Comparison of ENCODE assay signal across 20 cellular contexts in the genomic region with DNA sequence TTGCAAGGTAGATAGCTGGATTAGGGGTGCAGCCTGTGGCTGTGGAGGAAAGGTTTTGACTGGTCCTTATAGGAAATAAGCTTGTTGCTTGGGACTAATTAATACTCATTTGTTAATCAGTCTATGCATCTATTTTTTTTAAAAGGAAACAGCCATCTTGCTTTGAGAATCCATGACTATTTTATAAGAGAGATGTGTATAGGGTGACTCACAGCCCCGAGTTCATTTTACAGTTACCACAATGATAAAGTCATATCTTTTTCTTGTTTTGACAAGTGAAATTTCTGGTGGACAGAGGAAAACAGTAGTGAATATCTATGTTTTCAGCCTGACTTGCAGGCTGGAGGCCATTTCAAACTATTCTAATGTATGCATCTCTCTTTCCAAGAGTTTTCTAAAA.
A peak's percentile ranks its signal among the peaks of the same experiment; 100 is the strongest.
DNase-seq lines count a peak whose midpoint lies in the region; ATAC-seq, FAIRE-seq and TF ChIP-seq lines count a peak whose summit lies in the region.
"Had no signal": no experiment of that assay in that cellular context is flagged by ENCODE, and none has a peak within 500 bp of the region (broad histone marks: within the 10 kb centered on the region; RNA-seq: fewer than 3 reads in every experiment).

No MANE protein-coding gene starts in this region.

- H3K9ac ChIP-seq in K562 (ENCODE audit: insufficient read depth in 1 of 2, low read depth in 2 of 2, low read length in 2 of 2), result no peak overlapping the region
- H3K9ac ChIP-seq: parathyroid adenoma had no signal

- POLR2A ChIA-PET in K562 (lab: Yijun Ruan, JAX), result interaction anchor here (0.6 kb wide), 1 partner anchor 848 kb away, joined by 3 read pairs; no protein-coding TSS in a partner anchor

- no peak overlapping the region for H2AFZ ChIP-seq in K562 (ENCODE audit: low read depth, low read length)
- H2AFZ ChIP-seq: parathyroid adenoma had no signal

- no peaks in the 10 kb centered on the region for H3K79me2 ChIP-seq in K562 (ENCODE audit: control insufficient read depth, insufficient read depth, low read length)
- H3K79me2 ChIP-seq: parathyroid adenoma had no signal

- TF ChIP-seq CTCF in K562 (IDR thresholded peaks at IDR 0.05 in 2 of 3, conservative IDR thresholded peaks at IDR 0.05 in 1 of 3; ENCODE audit: insufficient read depth in 2 of 3, low read depth in 1 of 3, low read length in 3 of 3), result no peak

- no peak overlapping the region for H3K4me3 ChIP-seq in K562
- H3K4me3 ChIP-seq: right lobe of liver, vagina had no signal

- H4K20me1 ChIP-seq in K562 (replicated peaks; ENCODE audit: control insufficient read depth, insufficient read depth, low read length), result no peaks in the 10 kb centered on the region

- DNase-seq in ELR (ENCODE audit: low read depth) (peak; percentile 75), OCI-M1 (lab: John Stamatoyannopoulos, UW) (peak; percentile 22), K562 (ENCODE audit: extremely low read depth in 1 of 4, low spot score in 3 of 4) (no peak), glomerular visceral epithelial cell (ENCODE audit: extremely low spot score) (peak; percentile 37), NCI-H748 treated with DMSO at 0.1 percent for 48 hours (lab: John Stamatoyannopoulos, UW) (no peak), dedifferentiated amniotic fluid mesenchymal stem cell (ENCODE audit: extremely low spot score) (no peak)
- DNase-seq: activated CD4-positive, alpha-beta T cell treated with anti-CD3 and anti-CD28 coated beads for 4 hours; activated naive CD4-positive, alpha-beta T cell treated with anti-CD3 and anti-CD28 coated beads, Interleukin-2, amount 50 U/mL, for 16 hours; activated T-cell treated with anti-CD3 and anti-CD28 coated beads, Interleukin-2, amount 50 U/mL, for 72 hours; cortex of kidney; natural killer cell; NCI-H1436 treated with DMSO at 0.1 percent for 48 hours; NCI-H524; right lobe of liver; SIG-M5 had no signal

- H3K9me3 ChIP-seq in K562 (replicated peaks; ENCODE audit: control insufficient read depth, insufficient read depth, low read depth, low read length), result no peaks in the 10 kb centered on the region
- H3K9me3 ChIP-seq: right lobe of liver, vagina had no signal

- H3K27ac ChIP-seq in K562 (ENCODE audit: extremely low read depth, low read depth, low read length), result no peak overlapping the region
- H3K27ac ChIP-seq: C4-2B, parathyroid adenoma, right lobe of liver, vagina had no signal

- intact Hi-C loops in K562 (cut with micrococcal nuclease), result no loop called here

- 0% methylated on average over 1 of the region's 1 CpG for WGBS in K562 (ENCODE audit: insufficient coverage, low coverage, missing lambda C conversion rate)

- no peak for FAIRE-seq in K562 (lab: Jason Lieb, UNC)

- CTCF ChIA-PET in K562 (lab: Yijun Ruan, JAX; ENCODE audit: low intra/inter-chr PET ratio), result no interaction called here

- TF ChIP-seq EP300 in K562 (IDR thresholded peaks at IDR 0.05; ENCODE audit: low read length), result no peak

- no peaks in the 10 kb centered on the region for H3K36me3 ChIP-seq in K562 (ENCODE audit: control insufficient read depth, insufficient read depth, low read length)
- H3K36me3 ChIP-seq: right lobe of liver, vagina had no signal

- H3K4me1 ChIP-seq in K562 (replicated peaks in 1 of 2; ENCODE audit: control insufficient read depth in 2 of 2, insufficient read depth in 2 of 2, low read length in 2 of 2), result no peaks in the 10 kb centered on the region
- H3K4me1 ChIP-seq: parathyroid adenoma, right lobe of liver, vagina had no signal

- TF ChIP-seq POLR2A in K562 (conservative IDR thresholded peaks at IDR 0.05), result no peak

- no peak for TF ChIP-seq RAD21 in K562 (CRISPR knock-in tag; conservative IDR thresholded peaks at IDR 0.05 in 1 of 2, IDR thresholded peaks at IDR 0.05 in 1 of 2)

- no peak for ATAC-seq in K562
- ATAC-seq in HG03097 (IDR thresholded peaks at IDR 0.05; ENCODE audit: low FRiP score, unreplicated experiment), result no peak
- no peak for ATAC-seq in GM18861 (IDR thresholded peaks at IDR 0.05; ENCODE audit: unreplicated experiment)
- ATAC-seq: activated T-cell treated with anti-CD3 and anti-CD28 coated beads, Interleukin-2, amount 50 U/mL, for 72 hours; natural killer cell; right lobe of liver had no signal

- in situ Hi-C loops in K562 (cut with MboI), result no loop called here

- no peak overlapping the region for H3K4me2 ChIP-seq in K562 (ENCODE audit: insufficient read depth, low read length)

- no peaks in the 10 kb centered on the region for H3K9me1 ChIP-seq in K562 (ENCODE audit: control insufficient read depth, insufficient read depth, low read length)

- no TSS peak for BruUV-seq in K562 (replicated peaks; lab: Mats Ljungman, UMichigan)

- H3K27me3 ChIP-seq in K562 (ENCODE audit: control insufficient read depth in 2 of 2, insufficient read depth in 2 of 2, low read length in 2 of 2), result no peaks in the 10 kb centered on the region
- H3K27me3 ChIP-seq: right lobe of liver, vagina had no signal

TF ChIP-seq in K562, 482 proteins besides CTCF, POLR2A, EP300 and RAD21:
- TF ChIP-seq MAFF (IDR thresholded peaks at IDR 0.05; ENCODE audit: low read length), result no peak
- TF ChIP-seq FOSL1 (tag; conservative IDR thresholded peaks at IDR 0.05), result peak; percentile 78
- TF ChIP-seq RB1 (IDR thresholded peaks at IDR 0.05; ENCODE audit: low read depth), result no peak
- no peak for TF ChIP-seq ZNF232 (CRISPR knock-in tag; IDR thresholded peaks at IDR 0.05)
- TF ChIP-seq CREB1 (IDR thresholded peaks at IDR 0.05), result no peak
- TF ChIP-seq CREB1 (CRISPR knock-in tag; IDR thresholded peaks at IDR 0.05), result no peak
- no peak for TF ChIP-seq PTBP1 (IDR thresholded peaks at IDR 0.05; ENCODE audit: low read depth, low read length)
- TF ChIP-seq RFX7 (CRISPR knock-in tag; IDR thresholded peaks at IDR 0.05), result no peak
- TF ChIP-seq MCM3 (IDR thresholded peaks at IDR 0.05), result no peak
- no peak for TF ChIP-seq ZKSCAN1 (IDR thresholded peaks at IDR 0.05; ENCODE audit: low read depth, low read length)
- no peak for TF ChIP-seq CBX2 (IDR thresholded peaks at IDR 0.05; ENCODE audit: insufficient read depth, low read length, poor library complexity, severe bottlenecking)
- TF ChIP-seq ZNF583 (CRISPR knock-in tag; IDR thresholded peaks at IDR 0.05), result no peak
- TF ChIP-seq GABPA (tag; conservative IDR thresholded peaks at IDR 0.05; ENCODE audit: low read depth), result no peak
- TF ChIP-seq, protein P1, sequence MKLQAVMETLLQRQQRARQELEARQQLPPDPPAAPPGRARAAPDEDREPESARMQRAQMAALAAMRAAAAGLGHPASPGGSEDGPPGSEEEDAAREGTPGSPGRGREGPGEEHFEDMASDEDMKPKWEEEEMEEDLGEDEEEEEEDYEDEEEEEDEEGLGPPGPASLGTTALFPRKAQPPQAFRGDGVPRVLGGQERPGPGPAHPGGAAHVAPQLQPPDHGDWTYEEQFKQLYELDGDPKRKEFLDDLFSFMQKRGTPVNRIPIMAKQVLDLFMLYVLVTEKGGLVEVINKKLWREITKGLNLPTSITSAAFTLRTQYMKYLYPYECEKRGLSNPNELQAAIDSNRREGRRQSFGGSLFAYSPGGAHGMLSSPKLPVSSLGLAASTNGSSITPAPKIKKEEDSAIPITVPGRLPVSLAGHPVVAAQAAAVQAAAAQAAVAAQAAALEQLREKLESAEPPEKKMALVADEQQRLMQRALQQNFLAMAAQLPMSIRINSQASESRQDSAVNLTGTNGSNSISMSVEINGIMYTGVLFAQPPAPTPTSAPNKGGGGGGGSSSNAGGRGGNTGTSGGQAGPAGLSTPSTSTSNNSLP (IDR thresholded peaks at IDR 0.05; ENCODE audit: borderline replicate concordance, low read depth, low read length), result no peak
- TF ChIP-seq, protein P2, sequence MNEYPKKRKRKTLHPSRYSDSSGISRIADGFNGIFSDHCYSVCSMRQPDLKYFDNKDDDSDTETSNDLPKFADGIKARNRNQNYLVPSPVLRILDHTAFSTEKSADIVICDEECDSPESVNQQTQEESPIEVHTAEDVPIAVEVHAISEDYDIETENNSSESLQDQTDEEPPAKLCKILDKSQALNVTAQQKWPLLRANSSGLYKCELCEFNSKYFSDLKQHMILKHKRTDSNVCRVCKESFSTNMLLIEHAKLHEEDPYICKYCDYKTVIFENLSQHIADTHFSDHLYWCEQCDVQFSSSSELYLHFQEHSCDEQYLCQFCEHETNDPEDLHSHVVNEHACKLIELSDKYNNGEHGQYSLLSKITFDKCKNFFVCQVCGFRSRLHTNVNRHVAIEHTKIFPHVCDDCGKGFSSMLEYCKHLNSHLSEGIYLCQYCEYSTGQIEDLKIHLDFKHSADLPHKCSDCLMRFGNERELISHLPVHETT (CRISPR knock-in tag; conservative IDR thresholded peaks at IDR 0.05 in 1 of 2, IDR thresholded peaks at IDR 0.05 in 1 of 2), result 0 out of 4 replicates have a peak, but pooled peaks of 1 of the 2 experiments have one; percentile 34
- TF ChIP-seq DMBX1 (CRISPR knock-in tag; IDR thresholded peaks at IDR 0.05; ENCODE audit: borderline replicate concordance), result no peak
- TF ChIP-seq DDX20 (tag; IDR thresholded peaks at IDR 0.05; ENCODE audit: low read depth), result no peak

Comparison
In these comparisons a context has a peak if more than half of its experiments do, and no peak if none do; other contexts are left out.
1. DNase-seq: peak in ELR (single experiment), OCI-M1 (single experiment) and glomerular visceral epithelial cell (single experiment); none in K562 (0 of 4), NCI-H748 treated with DMSO at 0.1 percent for 48 hours (single experiment) and dedifferentiated amniotic fluid mesenchymal stem cell (single experiment).